Comparison of ENCODE assay signal across 7 cellular contexts in the genomic region with DNA sequence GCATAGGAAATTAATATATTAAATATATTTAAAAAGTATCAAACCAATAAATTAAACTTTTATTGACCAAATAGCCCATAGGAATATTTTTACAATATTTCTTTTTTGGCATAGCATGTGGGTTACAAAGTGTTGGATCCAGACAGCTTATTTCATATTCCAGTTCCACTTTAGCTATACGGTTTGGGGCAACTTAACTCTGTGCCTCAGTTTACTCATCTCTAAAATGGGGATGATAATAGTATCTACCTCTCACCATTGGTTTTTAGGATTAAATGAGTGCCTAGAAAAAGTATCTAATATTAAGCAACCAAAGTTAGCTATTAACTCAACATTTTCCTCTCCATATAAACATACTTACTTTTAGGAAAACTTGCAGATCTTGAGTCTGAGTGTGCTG.
"Had no signal": no experiment of that assay in that cellular context is flagged by ENCODE, and none has a peak within 500 bp of the region (broad histone marks: within the 10 kb centered on the region; RNA-seq: fewer than 3 reads in every experiment).

No MANE protein-coding gene starts in this region.

- H3K4me3 ChIP-seq: GM12878 had no signal

- DNase-seq: GDM1, GF-D8 had no signal

- FAIRE-seq: GM12878, GM12891, GM12892, GM18507, GM19239 had no signal

- ATAC-seq: GM12878 had no signal
